17 cellular contexts compared by ENCODE assay signal in genomic region chr7:14016950-14017349, GRCh38. TPM values are rescaled to one million over a fixed set of nuclear protein-coding genes. Genes with fewer than 3 reads are reported as not detected.
"Had no signal": no experiment of that assay in that cellular context is flagged by ENCODE, and none has a peak within 500 bp of the region (broad histone marks: within the 10 kb centered on the region; RNA-seq: fewer than 3 reads in every experiment).

No MANE protein-coding gene starts in this region.

- DNase-seq: activated CD4-positive, alpha-beta memory T cell treated with anti-CD3 and anti-CD28 coated beads for 36 hours; activated CD4-positive, alpha-beta T cell treated with anti-CD3 and anti-CD28 coated beads for 1 hour; activated CD8-positive, alpha-beta memory T cell treated with anti-CD3 and anti-CD28 coated beads, Interleukin-2, amount 10 ng/mL, durations not matched to agents 7 days and 5 days; activated naive CD4-positive, alpha-beta T cell treated with anti-CD3 and anti-CD28 coated beads for 36 hours; activated naive CD8-positive, alpha-beta T cell treated with anti-CD3 and anti-CD28 coated beads, Interleukin-2, amount 50 U/mL, for 24 hours; activated T-cell treated with anti-CD3 and anti-CD28 coated beads, Interleukin-2, amount 50 U/mL, for 1 hour; body of pancreas; effector CD4-positive, alpha-beta T cell; esophagus squamous epithelium; foreskin melanocyte; kidney glomerular epithelial cell; occipital lobe; right lobe of liver; stimulated activated CD4-positive, alpha-beta T cell treated with anti-CD3 and anti-CD28 coated beads, Interleukin-1b, Interleukin-23, amount 100 ng/mL, for 48 hours; stimulated activated naive CD8-positive, alpha-beta T cell treated with anti-CD3 and anti-CD28 coated beads, Interleukin-15, amount 100 ng/mL, for 72 hours; T-helper 9 cell had no signal

- H3K9me3 ChIP-seq: body of pancreas, esophagus squamous epithelium, right lobe of liver had no signal

- H3K27me3 ChIP-seq: body of pancreas, esophagus squamous epithelium, right lobe of liver had no signal

- H3K4me1 ChIP-seq: body of pancreas, esophagus squamous epithelium, right lobe of liver had no signal

- H3K4me3 ChIP-seq: body of pancreas, coronary artery, esophagus squamous epithelium, right lobe of liver had no signal

- H3K36me3 ChIP-seq: esophagus squamous epithelium, right lobe of liver had no signal

- H3K27ac ChIP-seq: body of pancreas, coronary artery, esophagus squamous epithelium, right lobe of liver had no signal

- ATAC-seq: activated CD8-positive, alpha-beta memory T cell treated with anti-CD3 and anti-CD28 coated beads, Interleukin-2, amount 10 ng/mL, durations not matched to agents 7 days and 5 days; activated naive CD8-positive, alpha-beta T cell treated with anti-CD3 and anti-CD28 coated beads, Interleukin-2, amount 50 U/mL, for 24 hours; body of pancreas; right lobe of liver; stimulated activated naive CD8-positive, alpha-beta T cell treated with anti-CD3 and anti-CD28 coated beads, Interleukin-15, amount 100 ng/mL, for 72 hours had no signal

RNA-seq across cellular contexts. Expression of gene ETV1, which starts 27.5 kb away (rescaled TPM):
- total RNA-seq: activated naive CD4-positive, alpha-beta T cell treated with anti-CD3 and anti-CD28 coated beads for 36 hours had no signal
